9 cellular contexts compared by ENCODE assay signal in the genomic region with DNA sequence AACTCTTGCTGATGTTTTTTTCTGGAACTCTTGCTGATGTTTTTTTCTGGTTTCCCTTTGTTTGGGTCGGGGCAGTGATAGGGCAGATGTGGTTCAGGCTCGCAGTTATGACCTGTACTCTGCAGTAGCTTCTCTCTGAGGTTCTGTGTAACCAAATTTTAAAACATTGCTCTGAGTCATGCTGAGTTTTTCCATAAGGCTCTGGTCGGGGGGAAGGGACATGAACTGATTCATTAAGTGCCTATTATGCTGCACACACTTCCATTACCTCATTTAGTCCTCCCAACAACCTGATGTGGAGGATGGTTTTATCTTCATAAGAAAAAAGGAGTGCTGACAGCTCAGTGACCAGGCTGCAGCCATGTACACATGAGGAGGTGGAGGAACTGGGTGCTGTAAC. TPM values are rescaled to one million over a fixed set of nuclear protein-coding genes. Genes with fewer than 3 reads are reported as not detected.
DNase-seq lines count a peak whose midpoint lies in the region; ATAC-seq lines count a peak whose summit lies in the region.
"Had no signal": no experiment of that assay in that cellular context is flagged by ENCODE, and none has a peak within 500 bp of the region (broad histone marks: within the 10 kb centered on the region; RNA-seq: fewer than 3 reads in every experiment).

No MANE protein-coding gene starts in this region.

- peaks cover 15% of the 10 kb centered on the region for H3K36me3 ChIP-seq in mesodermal cell (ENCODE audit: control insufficient read depth, insufficient read depth, low read length)
- H3K36me3 ChIP-seq: suprapubic skin had no signal

- 71 to 83% methylated on average over 1 of the region's 3 CpGs for WGBS in mesodermal cell (ENCODE audit: insufficient coverage in 2 of 2), 2 experiments

- DNase-seq in AG08396 (ENCODE audit: low spot score) (peak; percentile 75), LHCN-M2 (ENCODE audit: low read depth) (peak; percentile 91), amniotic epithelial cell (ENCODE audit: low read depth) (peak; percentile 96), islet precursor cell (no peak), NCI-H524 treated with DMSO at 0.1 percent for 48 hours (lab: John Stamatoyannopoulos, UW) (no peak)

- H3K9me3 ChIP-seq in mesodermal cell (ENCODE audit: control insufficient read depth, low read length) = no peaks in the 10 kb centered on the region
- H3K9me3 ChIP-seq: suprapubic skin had no signal

- peak overlapping the region; percentile 75 for H3K27ac ChIP-seq in mesodermal cell (ENCODE audit: low read depth, low read length, severe bottlenecking)

- H3K4me1 ChIP-seq in mesodermal cell (ENCODE audit: control insufficient read depth, insufficient read depth, low read length, poor library complexity, severe bottlenecking) = peaks cover 34% of the 10 kb centered on the region

- no peak overlapping the region for H3K4me3 ChIP-seq in mesodermal cell (ENCODE audit: extremely low read depth, insufficient read depth, low read length, poor library complexity, severe bottlenecking)
- H3K4me3 ChIP-seq: suprapubic skin had no signal

- ATAC-seq in GM21786 (IDR thresholded peaks at IDR 0.05; ENCODE audit: unreplicated experiment) = no peak
- no peak for ATAC-seq in HG02840 (IDR thresholded peaks at IDR 0.05; ENCODE audit: low FRiP score, unreplicated experiment)

RNA-seq across cellular contexts. Expression of gene TNRC6B, which starts 18.9 kb away (rescaled TPM):
- 18.0 and 28.5 TPM in 2 replicates for total RNA-seq in LHCN-M2 (2014; rRNA removed)
- polyA plus RNA-seq in LHCN-M2 (2012) = 6.0 TPM
- 16.7 TPM for polyA plus RNA-seq in mesodermal cell (2013, experiment 1 of 2)
- polyA plus RNA-seq in mesodermal cell (2013, experiment 2 of 2) = 19.4 TPM

Comparison
In these comparisons a context has a peak if more than half of its experiments do, and no peak if none do; other contexts are left out.
1. DNase-seq: peak in AG08396 (single experiment), LHCN-M2 (single experiment) and amniotic epithelial cell (single experiment); none in islet precursor cell (single experiment) and NCI-H524 treated with DMSO at 0.1 percent for 48 hours (single experiment).